17 cellular contexts compared by ENCODE assay signal in genomic region chr16:12141556-12141955, GRCh38.
"Had no signal": no experiment of that assay in that cellular context is flagged by ENCODE, and none has a peak within 500 bp of the region (broad histone marks: within the 10 kb centered on the region; RNA-seq: fewer than 3 reads in every experiment).

No MANE protein-coding gene starts in this region.

- DNase-seq: activated CD4-positive, alpha-beta memory T cell treated with anti-CD3 and anti-CD28 coated beads, Interleukin-2, amount 10 ng/mL, durations not matched to agents 7 days and 5 days; activated CD4-positive, CD25-positive, alpha-beta regulatory T cell; activated CD8-positive, alpha-beta memory T cell treated with anti-CD3 and anti-CD28 coated beads, Interleukin-2, amount 10 ng/mL, durations not matched to agents 7 days and 5 days; activated naive CD4-positive, alpha-beta T cell treated with Interleukin-2 at 50 U/mL for 16 hours; activated naive CD8-positive, alpha-beta T cell treated with anti-CD3 and anti-CD28 coated beads, Interleukin-2, amount 10 ng/mL, durations not matched to agents 7 days and 5 days; activated T-cell treated with anti-CD3 and anti-CD28 coated beads, Interleukin-2, amount 50 U/mL, for 1 hour; effector CD4-positive, alpha-beta T cell; left colon; mucosa of descending colon; naive B cell; psoas muscle; stimulated activated CD4-positive, alpha-beta T cell treated with anti-CD3 and anti-CD28 coated beads, Interleukin-4, amount 100 ng/mL, for 24 hours; stomach; T-cell; T-helper 9 cell; testis; upper lobe of left lung had no signal
